21 cellular contexts compared by ENCODE assay signal in genomic region chr17:81301195-81302144, GRCh38.
"Had no signal": no experiment of that assay in that cellular context is flagged by ENCODE, and none has a peak within 500 bp of the region (broad histone marks: within the 10 kb centered on the region; RNA-seq: fewer than 3 reads in every experiment).

No MANE protein-coding gene starts in this region.

- H3K4me3 ChIP-seq: gastrocnemius medialis, heart right ventricle, mucosa of descending colon, right atrium auricular region, tibial nerve, vagina had no signal

- DNase-seq: activated CD4-positive, alpha-beta T cell treated with anti-CD3 and anti-CD28 coated beads, Interleukin-2, amount 50 U/mL, for 1 hour; activated CD8-positive, alpha-beta memory T cell treated with anti-CD3 and anti-CD28 coated beads for 24 hours; activated gamma-delta T cell treated with Interleukin-2 at 50 U/mL for 16 hours; anterior cingulate cortex; brain microvascular endothelial cell; effector memory CD8-positive, alpha-beta T cell; gastrocnemius medialis; heart right ventricle; left colon; mucosa of descending colon; natural killer cell; stimulated activated CD4-positive, alpha-beta T cell treated with anti-CD3 and anti-CD28 coated beads, Interleukin-4, amount 100 ng/mL, for 24 hours; stimulated activated naive CD4-positive, alpha-beta T cell; substantia nigra had no signal

- H3K4me3 Mint-ChIP-seq: activated naive CD8-positive, alpha-beta T cell; dendritic cell treated with granulocyte-macrophage colony-stimulating factor and Interleukin-4, amounts not matched to agents 40 ng/mL and 50 ng/mL, for 4 days; effector memory CD8-positive, alpha-beta T cell; natural killer cell had no signal

- H3K9me3 ChIP-seq: gastrocnemius medialis, heart right ventricle, mucosa of descending colon, right atrium auricular region, tibial nerve, vagina had no signal

- H3K4me1 ChIP-seq: tibial nerve had no signal

- H3K27ac ChIP-seq: brain microvascular endothelial cell, gastrocnemius medialis, heart right ventricle, right atrium auricular region, tibial nerve, vagina had no signal

- ATAC-seq: activated CD4-positive, CD25-positive, alpha-beta regulatory T cell treated with anti-CD3 and anti-CD28 coated beads, Interleukin-2, amount 50 U/mL, for 24 hours; effector memory CD8-positive, alpha-beta T cell; gastrocnemius medialis; left colon; mucosa of descending colon had no signal

- H3K36me3 Mint-ChIP-seq: activated naive CD8-positive, alpha-beta T cell; natural killer cell had no signal

- H3K36me3 ChIP-seq: brain microvascular endothelial cell, gastrocnemius medialis, heart right ventricle, right atrium auricular region, tibial nerve, vagina had no signal

- H3K27ac Mint-ChIP-seq: activated naive CD8-positive, alpha-beta T cell; dendritic cell treated with granulocyte-macrophage colony-stimulating factor and Interleukin-4, amounts not matched to agents 40 ng/mL and 50 ng/mL, for 4 days; effector memory CD8-positive, alpha-beta T cell; natural killer cell; progenitor cell of endocrine pancreas had no signal

- H3K9me3 Mint-ChIP-seq: dendritic cell treated with granulocyte-macrophage colony-stimulating factor and Interleukin-4, amounts not matched to agents 40 ng/mL and 50 ng/mL, for 4 days; effector memory CD8-positive, alpha-beta T cell; natural killer cell had no signal

- H3K27me3 ChIP-seq: brain microvascular endothelial cell, gastrocnemius medialis, right atrium auricular region, tibial nerve, vagina had no signal
